ENCODE assay signal across 8 cellular contexts in the genomic region with DNA sequence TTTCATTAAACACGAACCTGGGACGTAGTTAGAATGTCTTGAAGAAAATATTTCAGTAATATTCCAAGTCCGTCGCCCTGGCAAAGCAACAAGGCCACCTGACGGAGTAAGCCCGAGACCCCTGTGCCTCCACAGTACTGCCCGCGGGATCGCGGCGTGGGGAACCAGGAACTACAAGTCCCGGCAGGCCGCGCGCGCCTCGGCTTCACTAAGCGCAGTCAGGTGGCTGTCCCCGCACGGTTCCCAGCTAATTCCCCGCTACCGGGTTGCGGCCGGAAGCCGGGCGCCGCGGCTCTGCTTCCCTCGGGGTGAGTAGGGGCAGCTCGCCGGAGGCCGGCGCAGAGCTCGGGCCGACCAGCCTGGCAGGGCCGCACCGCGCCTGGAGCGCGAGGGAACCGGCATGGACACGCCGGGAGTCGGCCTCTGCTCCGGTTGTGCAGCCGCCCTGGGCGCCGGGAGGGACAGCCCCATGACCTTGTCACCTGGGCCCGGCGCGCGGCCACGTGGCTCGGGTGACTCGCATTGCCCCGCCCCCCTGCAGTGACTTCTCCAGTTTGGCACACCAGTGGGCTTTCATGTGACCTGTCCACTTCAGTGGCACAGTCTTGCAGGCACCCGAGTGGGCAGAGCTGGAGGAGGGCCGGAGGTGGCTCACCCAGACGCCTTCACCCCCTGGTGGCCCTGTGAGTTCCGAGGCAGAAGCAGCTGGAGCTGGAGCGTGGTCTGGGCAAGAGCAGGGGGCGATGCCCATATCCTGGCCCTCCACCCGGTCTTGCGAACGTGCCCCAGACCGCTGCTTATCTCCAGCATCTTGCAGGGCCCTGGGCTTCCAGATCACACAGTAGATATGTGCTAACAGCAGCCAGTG. TPM values are rescaled to one million over a fixed set of nuclear protein-coding genes. Genes with fewer than 3 reads are reported as not detected.
DNase-seq lines count a peak whose midpoint lies in the region; ATAC-seq and TF ChIP-seq lines count a peak whose summit lies in the region.

A gene with protein sequence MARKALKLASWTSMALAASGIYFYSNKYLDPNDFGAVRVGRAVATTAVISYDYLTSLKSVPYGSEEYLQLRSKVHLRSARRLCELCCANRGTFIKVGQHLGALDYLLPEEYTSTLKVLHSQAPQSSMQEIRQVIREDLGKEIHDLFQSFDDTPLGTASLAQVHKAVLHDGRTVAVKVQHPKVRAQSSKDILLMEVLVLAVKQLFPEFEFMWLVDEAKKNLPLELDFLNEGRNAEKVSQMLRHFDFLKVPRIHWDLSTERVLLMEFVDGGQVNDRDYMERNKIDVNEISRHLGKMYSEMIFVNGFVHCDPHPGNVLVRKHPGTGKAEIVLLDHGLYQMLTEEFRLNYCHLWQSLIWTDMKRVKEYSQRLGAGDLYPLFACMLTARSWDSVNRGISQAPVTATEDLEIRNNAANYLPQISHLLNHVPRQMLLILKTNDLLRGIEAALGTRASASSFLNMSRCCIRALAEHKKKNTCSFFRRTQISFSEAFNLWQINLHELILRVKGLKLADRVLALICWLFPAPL (plus strand): TSS at position 247 of the 868 bp plus-strand sequence. CDS start 18,870 bp downstream, outside the sequence.

- H3K9me3 Mint-ChIP-seq in Calu3 (ENCODE audit: low read depth, unreplicated experiment) (no peaks in the 10 kb centered on the region), endodermal cell (no peaks in the 10 kb centered on the region), mesothelial cell of epicardium (no peaks in the 10 kb centered on the region)

- DNase-seq in Calu3 (peak; percentile 80), HT1080 (ENCODE audit: low read depth) (peak; percentile 80), NOMO-1 treated with dmso at 0.1 percent for 144 hours (lab: John Stamatoyannopoulos, UW; ENCODE audit: unreplicated experiment) (peak; percentile 59), endodermal cell (peak; percentile 92), mesothelial cell of epicardium (ENCODE audit: low spot score in 2 of 2, unreplicated experiment in 2 of 2) (peak; percentile 70 to 83)
- peak; percentile 70 for DNase-seq in activated CD8-positive, alpha-beta memory T cell treated with anti-CD3 and anti-CD28 coated beads, Interleukin-2, amount 50 U/mL, for 24 hours (ENCODE audit: extremely low read depth)
- DNase-seq in stimulated activated CD8-positive, alpha-beta memory T cell treated with anti-CD3 and anti-CD28 coated beads, Interleukin-15, amount 100 ng/mL, for 48 hours (ENCODE audit: low read depth in 2 of 2), result peak; percentile 76 to 78

- H3K4me3 ChIP-seq in endodermal cell (ENCODE audit: low read length), result peak within 1 kb of the TSS; percentile 83

- no peaks in the 10 kb centered on the region for H3K27me3 Mint-ChIP-seq in Calu3 (ENCODE audit: unreplicated experiment)
- peaks cover 39% of the 10 kb centered on the region for H3K27me3 Mint-ChIP-seq in endodermal cell (ENCODE audit: insufficient read depth)
- no peaks in the 10 kb centered on the region for H3K27me3 Mint-ChIP-seq in mesothelial cell of epicardium (ENCODE audit: low read depth)

- peak within 1 kb of the TSS; percentile 61 for H3K27ac Mint-ChIP-seq in Calu3 (ENCODE audit: unreplicated experiment)
- peak within 1 kb of the TSS; percentile 89 for H3K27ac Mint-ChIP-seq in endodermal cell
- H3K27ac Mint-ChIP-seq in mesothelial cell of epicardium, result peak within 1 kb of the TSS; percentile 87

- H3K27ac ChIP-seq in endodermal cell (ENCODE audit: low read depth, low read length), result peak within 1 kb of the TSS; percentile 49

- no peaks in the 10 kb centered on the region for H3K4me1 ChIP-seq in endodermal cell (ENCODE audit: control insufficient read depth, insufficient read depth, low read length)

- H3K4me1 Mint-ChIP-seq in Calu3 (ENCODE audit: low read depth, unreplicated experiment), result peaks cover 16% of the 10 kb centered on the region
- peaks cover 8% of the 10 kb centered on the region for H3K4me1 Mint-ChIP-seq in endodermal cell
- peaks cover 5% of the 10 kb centered on the region for H3K4me1 Mint-ChIP-seq in mesothelial cell of epicardium

- no peaks in the 10 kb centered on the region for H3K36me3 ChIP-seq in endodermal cell (ENCODE audit: control insufficient read depth, insufficient read depth, low read length)

- ATAC-seq in GM21367 (IDR thresholded peaks at IDR 0.05; ENCODE audit: unreplicated experiment), result peak; percentile 91

- peak within 1 kb of the TSS; percentile 83 for H3K4me3 Mint-ChIP-seq in Calu3 (ENCODE audit: low read depth, unreplicated experiment)
- H3K4me3 Mint-ChIP-seq in endodermal cell, result peak within 1 kb of the TSS; percentile 71
- peak within 1 kb of the TSS; percentile 84 for H3K4me3 Mint-ChIP-seq in mesothelial cell of epicardium

- peaks cover 50% of the 10 kb centered on the region for H3K27me3 ChIP-seq in endodermal cell (ENCODE audit: control insufficient read depth, insufficient read depth, low read length, poor library complexity, severe bottlenecking)

- intact Hi-C loops in Calu3 (cut with micrococcal nuclease; ENCODE audit: unreplicated experiment), result loop anchor here (5.0 kb wide), 1 partner anchor 38 kb away; a partner anchor contains a TSS

- CTCF ChIA-PET in Calu3 (lab: Charles Lee), result interaction anchor here (1.9 kb wide), 1 partner anchor 39 kb away, joined by 6 read pairs; a partner anchor contains a TSS

- peaks cover 6% of the 10 kb centered on the region for H3K36me3 Mint-ChIP-seq in Calu3 (ENCODE audit: insufficient read depth, unreplicated experiment)
- no peaks in the 10 kb centered on the region for H3K36me3 Mint-ChIP-seq in endodermal cell (ENCODE audit: low read depth)
- H3K36me3 Mint-ChIP-seq in mesothelial cell of epicardium, result no peaks in the 10 kb centered on the region

- no peaks in the 10 kb centered on the region for H3K9me3 ChIP-seq in endodermal cell (ENCODE audit: control insufficient read depth, low read length)

- no TSS peak for BruUV-seq in Calu3 (replicated peaks; lab: Mats Ljungman, UMichigan)

- TF ChIP-seq CTCF in Calu3 (IDR thresholded peaks at IDR 0.05; ENCODE audit: unreplicated experiment) (peak; percentile 17), endodermal cell (conservative IDR thresholded peaks at IDR 0.05) (peak; percentile 70), mesothelial cell of epicardium (IDR thresholded peaks at IDR 0.05; ENCODE audit: unreplicated experiment) (no peak)

- WGBS in endodermal cell (ENCODE audit: insufficient coverage in 1 of 2, insufficient read length in 1 of 2), 2 experiments, result 3 to 11% methylated on average over 25 to 66 of the region's 66 CpGs

- H3K9ac ChIP-seq in endodermal cell (ENCODE audit: extremely low read depth, low read length, poor library complexity, severe bottlenecking), result peak within 1 kb of the TSS; percentile 69

RNA-seq across cellular contexts. Expression of the gene that starts here (rescaled TPM):
- total RNA-seq in Calu3 (2022), result 9.1 and 10.0 TPM in 2 replicates
- total RNA-seq in HT1080 (2014; rRNA removed; shearing (Covaris generic)), result 3.1 and 3.6 TPM in 2 replicates
- polyA plus RNA-seq in HT1080 (2015; cell fraction: cytosol; rRNA removed), result 6.0 and 7.1 TPM in 2 replicates
- 8.7 and 14.4 TPM in 2 replicates for polyA plus RNA-seq in HT1080 (2015; cell fraction: nucleus; rRNA removed)
- 1 to 10 TPM; 6.9 to 7.4 TPM for total RNA-seq in endodermal cell
- 10.4 TPM for polyA plus RNA-seq in endodermal cell (2013, experiment 1 of 2)
- polyA plus RNA-seq in endodermal cell (2013, experiment 2 of 2), result 8.2 TPM
- total RNA-seq in mesothelial cell of epicardium, result 13.2 to 13.3 TPM (median 13.2 TPM) in 3 replicates

Comparison
In these comparisons a context has a peak if more than half of its experiments do, and no peak if none do; other contexts are left out.
1. Peak in every context shown above with its lines: DNase-seq, ATAC-seq, H3K4me3 ChIP-seq and H3K27ac ChIP-seq.